In genomic region chr22:22533863-22534262, GRCh38 we compare ENCODE assay signal across 1 cellular context.
A peak's percentile ranks its signal among the peaks of the same experiment; 100 is the strongest.
TF ChIP-seq lines count a peak whose summit lies in the region.

No MANE protein-coding gene starts in this region.

TF ChIP-seq in K562, 482 proteins besides CTCF, POLR2A, EP300 and RAD21 (continued from another document):
- TF ChIP-seq MBD1 (CRISPR knock-in tag; IDR thresholded peaks at IDR 0.05) (0 out of 2 replicates have a peak, but pooled peaks have one; percentile 80), TAF7 (tag; IDR thresholded peaks at IDR 0.05) (0 out of 2 replicates have a peak, but pooled peaks have one; percentile 34), YY1 (IDR thresholded peaks at IDR 0.05; ENCODE audit: borderline replicate concordance in 1 of 3, control insufficient read depth in 1 of 3, extremely low read depth in 1 of 3, insufficient read depth in 3 of 3, insufficient read length in 1 of 3, insufficient replicate concordance in 2 of 3, low read depth in 1 of 3, low read length in 2 of 3) (no peak), ZNF668 (CRISPR knock-in tag; IDR thresholded peaks at IDR 0.05) (0 out of 2 replicates have a peak, but pooled peaks have one; percentile 28), NR1H2 (CRISPR knock-in tag; IDR thresholded peaks at IDR 0.05) (0 out of 2 replicates have a peak, but pooled peaks have one; percentile 16), KLF16 (IDR thresholded peaks at IDR 0.05) (no peak), ZNF134 (CRISPR knock-in tag; conservative IDR thresholded peaks at IDR 0.05) (no peak), MTF1 (CRISPR knock-in tag; IDR thresholded peaks at IDR 0.05; ENCODE audit: borderline replicate concordance) (0 out of 2 replicates have a peak, but pooled peaks have one; percentile 54), ZBTB7A (IDR thresholded peaks at IDR 0.05; ENCODE audit: borderline replicate concordance, control insufficient read depth, low read depth, low read length) (0 out of 2 replicates have a peak, but pooled peaks have one; percentile 8), ZBTB26 (CRISPR knock-in tag; IDR thresholded peaks at IDR 0.05) (0 out of 2 replicates have a peak, but pooled peaks have one; percentile 75), CXXC5 (CRISPR knock-in tag; IDR thresholded peaks at IDR 0.05) (0 out of 2 replicates have a peak, but pooled peaks have one; percentile 19)
- TF ChIP-seq, protein P1, sequence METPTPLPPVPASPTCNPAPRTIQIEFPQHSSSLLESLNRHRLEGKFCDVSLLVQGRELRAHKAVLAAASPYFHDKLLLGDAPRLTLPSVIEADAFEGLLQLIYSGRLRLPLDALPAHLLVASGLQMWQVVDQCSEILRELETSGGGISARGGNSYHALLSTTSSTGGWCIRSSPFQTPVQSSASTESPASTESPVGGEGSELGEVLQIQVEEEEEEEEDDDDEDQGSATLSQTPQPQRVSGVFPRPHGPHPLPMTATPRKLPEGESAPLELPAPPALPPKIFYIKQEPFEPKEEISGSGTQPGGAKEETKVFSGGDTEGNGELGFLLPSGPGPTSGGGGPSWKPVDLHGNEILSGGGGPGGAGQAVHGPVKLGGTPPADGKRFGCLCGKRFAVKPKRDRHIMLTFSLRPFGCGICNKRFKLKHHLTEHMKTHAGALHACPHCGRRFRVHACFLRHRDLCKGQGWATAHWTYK (CRISPR knock-in tag; IDR thresholded peaks at IDR 0.05), result no peak
- TF ChIP-seq, protein P2, sequence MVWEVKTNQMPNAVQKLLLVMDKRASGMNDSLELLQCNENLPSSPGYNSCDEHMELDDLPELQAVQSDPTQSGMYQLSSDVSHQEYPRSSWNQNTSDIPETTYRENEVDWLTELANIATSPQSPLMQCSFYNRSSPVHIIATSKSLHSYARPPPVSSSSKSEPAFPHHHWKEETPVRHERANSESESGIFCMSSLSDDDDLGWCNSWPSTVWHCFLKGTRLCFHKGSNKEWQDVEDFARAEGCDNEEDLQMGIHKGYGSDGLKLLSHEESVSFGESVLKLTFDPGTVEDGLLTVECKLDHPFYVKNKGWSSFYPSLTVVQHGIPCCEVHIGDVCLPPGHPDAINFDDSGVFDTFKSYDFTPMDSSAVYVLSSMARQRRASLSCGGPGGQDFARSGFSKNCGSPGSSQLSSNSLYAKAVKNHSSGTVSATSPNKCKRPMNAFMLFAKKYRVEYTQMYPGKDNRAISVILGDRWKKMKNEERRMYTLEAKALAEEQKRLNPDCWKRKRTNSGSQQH (CRISPR knock-in tag; IDR thresholded peaks at IDR 0.05), result 0 out of 2 replicates have a peak, but pooled peaks have one; percentile 39
- TF ChIP-seq, protein P3, sequence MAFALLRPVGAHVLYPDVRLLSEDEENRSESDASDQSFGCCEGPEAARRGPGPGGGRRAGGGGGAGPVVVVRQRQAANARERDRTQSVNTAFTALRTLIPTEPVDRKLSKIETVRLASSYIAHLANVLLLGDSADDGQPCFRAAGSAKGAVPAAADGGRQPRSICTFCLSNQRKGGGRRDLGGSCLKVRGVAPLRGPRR (CRISPR knock-in tag; IDR thresholded peaks at IDR 0.05), result 0 out of 2 replicates have a peak, but pooled peaks have one; percentile 43
